Comparison of ENCODE assay signal across 24 cellular contexts in the genomic region with DNA sequence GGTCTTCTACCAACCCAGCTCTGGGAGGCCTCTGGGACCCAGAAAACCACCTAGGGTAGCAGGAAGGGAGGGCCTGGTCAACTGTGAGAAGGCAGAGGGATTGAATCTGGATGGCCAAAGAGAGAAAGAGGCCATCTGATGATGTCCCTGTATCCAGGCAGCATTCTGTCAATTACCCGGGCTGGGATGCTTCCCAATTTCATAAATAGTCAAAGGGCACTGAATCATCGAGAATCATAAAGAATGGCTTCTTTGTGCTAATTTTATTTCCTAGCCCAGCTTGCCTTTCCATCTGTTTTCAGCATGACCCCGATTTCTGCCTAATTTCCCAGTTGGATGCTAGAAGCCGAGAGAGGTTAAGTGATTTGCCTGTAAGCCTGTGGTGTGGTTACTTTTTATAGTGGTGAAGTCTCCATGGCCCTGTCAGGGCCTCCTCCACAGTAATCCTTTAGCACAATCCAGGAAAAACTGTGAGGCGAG.
A peak's percentile ranks its signal among the peaks of the same experiment; 100 is the strongest.
DNase-seq lines count a peak whose midpoint lies in the region; ATAC-seq, FAIRE-seq and TF ChIP-seq lines count a peak whose summit lies in the region.
"Had no signal": no experiment of that assay in that cellular context is flagged by ENCODE, and none has a peak within 500 bp of the region (broad histone marks: within the 10 kb centered on the region; RNA-seq: fewer than 3 reads in every experiment).

No MANE protein-coding gene starts in this region.

- no peak overlapping the region for H3K27ac ChIP-seq in upper lobe of right lung
- H3K27ac ChIP-seq: C4-2B, prostate gland, spleen, vagina had no signal

- H3K4me3 ChIP-seq in AG10803 (ENCODE audit: low read length) (no peak overlapping the region), upper lobe of right lung (no peak overlapping the region)
- H3K4me3 ChIP-seq: gastroesophageal sphincter, prostate gland, spleen, vagina had no signal

- no peaks in the 10 kb centered on the region for H3K27me3 ChIP-seq in upper lobe of right lung
- H3K27me3 ChIP-seq: spleen, vagina had no signal

- in situ Hi-C loops in SK-MEL-5 (cut with HindIII; ENCODE audit: low pct_unique_long_range_greater_than_20kb, low sequenced_read_pairs) = no loop called here

- ATAC-seq in upper lobe of right lung (no peak), HG02970 (IDR thresholded peaks at IDR 0.05; ENCODE audit: low FRiP score, unreplicated experiment) (no peak)
- ATAC-seq: gastroesophageal sphincter, HCT116 had no signal

- TF ChIP-seq CTCF in AG10803 (conservative IDR thresholded peaks at IDR 0.05; ENCODE audit: low read length) (no peak), upper lobe of right lung (IDR thresholded peaks at IDR 0.05) (no peak)

- no peaks in the 10 kb centered on the region for H3K9me3 ChIP-seq in upper lobe of right lung
- H3K9me3 ChIP-seq: gastroesophageal sphincter, prostate gland, spleen, vagina had no signal

- no peaks in the 10 kb centered on the region for H3K4me1 ChIP-seq in upper lobe of right lung
- H3K4me1 ChIP-seq: gastroesophageal sphincter, prostate gland, spleen, vagina had no signal

- intact Hi-C loops in upper lobe of right lung (cut with DNase I) = no loop called here

- DNase-seq in AG10803 (ENCODE audit: low read depth) (peak; percentile 7), SK-MEL-5 (ENCODE audit: low read depth, low spot score) (peak; percentile 86), frontal cortex (ENCODE audit: low spot score in 2 of 2) (peak; percentile 29 to 37), occipital lobe (lab: John Stamatoyannopoulos, UW) (peak; percentile 25), NCI-H1436 (lab: John Stamatoyannopoulos, UW) (no peak), upper lobe of right lung (no peak), germinal center (ENCODE audit: low spot score) (no peak)
- DNase-seq: activated CD4-positive, alpha-beta T cell treated with anti-CD3 and anti-CD28 coated beads for 4 hours; activated naive CD8-positive, alpha-beta T cell treated with anti-CD3 and anti-CD28 coated beads for 36 hours; EL; NCI-H1436 treated with DMSO at 0.1 percent for 48 hours; NCI-H2171; NCI-H526 treated with DMSO at 0.1 percent for 48 hours; spleen; T-helper 1 cell had no signal

- no peaks in the 10 kb centered on the region for H3K36me3 ChIP-seq in upper lobe of right lung
- H3K36me3 ChIP-seq: gastroesophageal sphincter, prostate gland, spleen, vagina had no signal

- FAIRE-seq in frontal cortex (lab: Jason Lieb, UNC) = no peak
- FAIRE-seq: colon, D721Med, endothelial cell of umbilical vein had no signal

Comparison
In these comparisons a context has a peak if more than half of its experiments do, and no peak if none do; other contexts are left out.
1. DNase-seq: peak in AG10803 (single experiment), SK-MEL-5 (single experiment), frontal cortex (2 of 2) and occipital lobe (single experiment); none in NCI-H1436 (single experiment), upper lobe of right lung (single experiment) and germinal center (single experiment).